Comparison of ENCODE assay signal across 15 cellular contexts in the genomic region with DNA sequence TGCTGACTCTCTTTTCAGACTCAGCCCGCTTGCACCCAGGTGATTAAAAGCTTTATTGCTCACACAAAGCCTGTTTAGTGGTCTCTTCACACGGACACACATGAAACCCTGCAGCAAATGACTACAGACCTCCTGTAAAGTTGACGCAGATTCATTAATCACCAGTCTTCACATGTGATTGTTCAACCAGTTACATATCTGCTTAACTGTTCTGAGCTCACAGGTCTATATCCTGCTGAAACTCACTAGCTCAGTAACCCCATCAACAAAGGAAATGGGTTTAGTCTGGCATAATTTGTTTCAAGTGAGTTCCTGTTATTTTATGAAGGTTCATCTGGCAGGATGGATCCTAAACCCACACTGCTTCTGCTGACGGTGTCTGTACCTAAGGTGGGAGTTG.
"Had no signal": no experiment of that assay in that cellular context is flagged by ENCODE, and none has a peak within 500 bp of the region (broad histone marks: within the 10 kb centered on the region; RNA-seq: fewer than 3 reads in every experiment).

No MANE protein-coding gene starts in this region.

- H3K9ac ChIP-seq: parathyroid adenoma had no signal

- H3K36me3 Mint-ChIP-seq: activated CD4-positive, alpha-beta memory T cell treated with anti-CD3 and anti-CD28 coated beads for 36 hours had no signal

- H3K9me3 ChIP-seq: gastroesophageal sphincter, thyroid gland, uterus had no signal

- H3K27ac ChIP-seq: epithelial cell of prostate, gastroesophageal sphincter, parathyroid adenoma, thyroid gland, uterus had no signal

- H3K4me3 Mint-ChIP-seq: activated CD4-positive, alpha-beta memory T cell treated with anti-CD3 and anti-CD28 coated beads for 36 hours; activated T-cell treated with anti-CD3 and anti-CD28 coated beads, Interleukin-2, amount 50 U/mL, for 4 hours had no signal

- DNase-seq: activated CD4-positive, alpha-beta memory T cell treated with anti-CD3 and anti-CD28 coated beads for 36 hours; activated CD4-positive, CD25-positive, alpha-beta regulatory T cell treated with anti-CD3 and anti-CD28 coated beads, Interleukin-2, amount 50 U/mL, for 72 hours; activated gamma-delta T cell treated with Interleukin-2 at 50 U/mL for 16 hours; activated T-cell treated with anti-CD3 and anti-CD28 coated beads, Interleukin-2, amount 50 U/mL, for 4 hours; effector CD4-positive, alpha-beta T cell; midbrain; retina; stimulated activated CD4-positive, alpha-beta T cell treated with anti-CD3 and anti-CD28 coated beads, Interleukin-15, amount 100 ng/mL, for 24 hours; stimulated activated CD4-positive, alpha-beta T cell treated with anti-CD3 and anti-CD28 coated beads, Interleukin-4, amount 100 ng/mL, for 24 hours; thyroid gland; uterus had no signal

- ATAC-seq: gastroesophageal sphincter had no signal

- H3K4me1 ChIP-seq: gastroesophageal sphincter, parathyroid adenoma, uterus had no signal

- H3K36me3 ChIP-seq: gastroesophageal sphincter, thyroid gland, uterus had no signal

- H3K79me2 ChIP-seq: parathyroid adenoma had no signal

- H3K9me3 Mint-ChIP-seq: activated CD4-positive, alpha-beta memory T cell treated with anti-CD3 and anti-CD28 coated beads for 36 hours; activated T-cell treated with anti-CD3 and anti-CD28 coated beads, Interleukin-2, amount 50 U/mL, for 4 hours had no signal

- H3K4me3 ChIP-seq: gastroesophageal sphincter, thyroid gland, uterus had no signal

- FAIRE-seq: colon had no signal

- H3K27me3 ChIP-seq: thyroid gland, uterus had no signal

- H2AFZ ChIP-seq: parathyroid adenoma had no signal

- H3K27ac Mint-ChIP-seq: activated CD4-positive, alpha-beta memory T cell treated with anti-CD3 and anti-CD28 coated beads for 36 hours had no signal
